Comparison of ENCODE assay signal across 10 cellular contexts in genomic region chr10:80598084-80598798, GRCh38.
DNase-seq lines count a peak whose midpoint lies in the region; ATAC-seq, FAIRE-seq and TF ChIP-seq lines count a peak whose summit lies in the region.
"Had no signal": no experiment of that assay in that cellular context is flagged by ENCODE, and none has a peak within 500 bp of the region (broad histone marks: within the 10 kb centered on the region; RNA-seq: fewer than 3 reads in every experiment).

No MANE protein-coding gene starts in this region.

- TF ChIP-seq POLR2A in GM12891 (IDR thresholded peaks at IDR 0.05; ENCODE audit: low read depth, low read length) = no peak

- intact Hi-C loops in sciatic nerve (cut with DNase I) = no loop called here

- peak; percentile 85 for FAIRE-seq in GM12891 (lab: Jason Lieb, UNC)

- ATAC-seq in GM21367 (IDR thresholded peaks at IDR 0.05; ENCODE audit: unreplicated experiment) (peak; percentile 64), HG03095 (IDR thresholded peaks at IDR 0.05; ENCODE audit: unreplicated experiment) (peak; percentile 60), sciatic nerve (no peak)

- DNase-seq in GM12891 (ENCODE audit: insufficient read length, low spot score) = no peak
- peak; percentile 65 for DNase-seq in OCI-M1 (lab: John Stamatoyannopoulos, UW)
- DNase-seq in dedifferentiated amniotic fluid mesenchymal stem cell (ENCODE audit: extremely low spot score) = no peak
- DNase-seq in sciatic nerve (ENCODE audit: low spot score) = no peak
- DNase-seq in GM03348 (ENCODE audit: low spot score) = no peak
- DNase-seq in HCEC 1CT = no peak
- DNase-seq: CD4-positive, alpha-beta T cell; NCI-H1436 had no signal

TF ChIP-seq in GM12891, 5 proteins besides CTCF, POLR2A, EP300 and RAD21:
- TF ChIP-seq SPI1 (IDR thresholded peaks at IDR 0.05; ENCODE audit: low read depth, low read length) (peak; percentile 51), PAX5 (IDR thresholded peaks at IDR 0.05; ENCODE audit: insufficient read depth, low read length, severe bottlenecking) (no peak)
